In genomic region chr5:12230659-12231058, GRCh38 we compare ENCODE assay signal across 10 cellular contexts.
"Had no signal": no experiment of that assay in that cellular context is flagged by ENCODE, and none has a peak within 500 bp of the region (broad histone marks: within the 10 kb centered on the region; RNA-seq: fewer than 3 reads in every experiment).

No MANE protein-coding gene starts in this region.

- H3K36me3 ChIP-seq: HAP-1 had no signal

- H3K27ac ChIP-seq: GM23248 had no signal

- H2AFZ ChIP-seq: GM23248 had no signal

- H3K4me1 ChIP-seq: HAP-1 had no signal

- FAIRE-seq: H1, H54 had no signal

- H3K9ac ChIP-seq: GM23248 had no signal

- H3K4me3 Mint-ChIP-seq: H9, HFFc6 had no signal

- ATAC-seq: HCT116 had no signal

- DNase-seq: GM23248, GOT3, H7, H9, HCEC 1CT, HFFc6 had no signal

- H3K27ac Mint-ChIP-seq: HFFc6 had no signal

- H3K4me3 ChIP-seq: GM23248, HAP-1 had no signal
